9 cellular contexts compared by ENCODE assay signal in the genomic region with DNA sequence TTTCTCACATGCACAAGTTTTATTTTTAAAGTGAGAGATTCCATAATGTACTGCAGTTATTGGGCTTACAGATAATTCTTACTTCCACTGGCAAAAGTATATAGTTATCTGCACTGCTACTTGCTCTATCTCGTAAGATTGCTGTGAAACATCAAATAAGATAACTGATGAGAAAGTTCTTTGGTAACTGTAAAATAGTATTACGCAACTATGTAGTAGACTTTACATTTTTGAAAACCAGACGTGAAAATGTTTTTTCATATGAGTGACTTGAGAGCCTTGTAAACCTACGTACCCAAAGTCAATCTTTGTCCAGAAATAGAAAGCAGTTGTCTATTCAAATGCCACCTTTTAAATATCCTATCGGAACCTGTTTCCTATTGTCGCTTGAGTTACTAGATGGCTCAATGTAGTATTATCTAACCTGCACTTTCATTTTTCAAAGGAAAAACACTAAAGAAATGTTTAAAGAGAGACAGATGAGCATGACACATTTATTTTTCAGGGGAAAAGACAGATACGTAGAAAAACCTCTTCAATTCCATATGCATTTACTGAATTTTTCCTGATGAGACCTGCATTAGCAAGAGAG. TPM values are rescaled to one million over a fixed set of nuclear protein-coding genes. Genes with fewer than 3 reads are reported as not detected.
A peak's percentile ranks its signal among the peaks of the same experiment; 100 is the strongest.
DNase-seq lines count a peak whose midpoint lies in the region; ATAC-seq and TF ChIP-seq lines count a peak whose summit lies in the region.
"Had no signal": no experiment of that assay in that cellular context is flagged by ENCODE, and none has a peak within 500 bp of the region (broad histone marks: within the 10 kb centered on the region; RNA-seq: fewer than 3 reads in every experiment).

No MANE protein-coding gene starts in this region.

- H3K36me3 ChIP-seq in right atrium auricular region (no peaks in the 10 kb centered on the region), mesenchymal stem cell (ENCODE audit: control insufficient read depth in 1 of 2, insufficient read depth in 2 of 2, low read depth in 1 of 2, low read length in 2 of 2) (peaks cover 0 to 17% of the 10 kb centered on the region in 2 experiments), thyroid gland (no peaks in the 10 kb centered on the region)

- H3K9me3 Mint-ChIP-seq in activated naive CD8-positive, alpha-beta T cell treated with anti-CD3 and anti-CD28 coated beads, Interleukin-2, amount 50 U/mL, for 24 hours: no peaks in the 10 kb centered on the region

- H3K4me3 ChIP-seq in right atrium auricular region (peak overlapping the region; percentile 96 to 100), mesenchymal stem cell (ENCODE audit: insufficient read depth in 1 of 2, low read depth in 1 of 2, low read length in 2 of 2) (peak overlapping the region in 1 of 2 experiments; percentile 90), thyroid gland (replicated peaks in 1 of 3) (no peak overlapping the region)

- H3K4me1 Mint-ChIP-seq in activated naive CD8-positive, alpha-beta T cell treated with anti-CD3 and anti-CD28 coated beads, Interleukin-2, amount 50 U/mL, for 24 hours: peaks cover 50% of the 10 kb centered on the region

- H3K4me2 ChIP-seq in mesenchymal stem cell (ENCODE audit: low read length, poor library complexity, severe bottlenecking): peak overlapping the region; percentile 32

- no peak overlapping the region for H2BK5ac ChIP-seq in mesenchymal stem cell (ENCODE audit: low read depth, low read length, poor library complexity, severe bottlenecking)

- peak overlapping the region; percentile 58 for H3K27ac Mint-ChIP-seq in activated naive CD8-positive, alpha-beta T cell treated with anti-CD3 and anti-CD28 coated beads, Interleukin-2, amount 50 U/mL, for 24 hours

- no peak overlapping the region for H2AFZ ChIP-seq in mesenchymal stem cell (ENCODE audit: low read depth, low read length)

- H4K91ac ChIP-seq in mesenchymal stem cell (ENCODE audit: low read length): no peak overlapping the region

- no peaks in the 10 kb centered on the region for H3K27me3 Mint-ChIP-seq in activated naive CD8-positive, alpha-beta T cell treated with anti-CD3 and anti-CD28 coated beads, Interleukin-2, amount 50 U/mL, for 24 hours

- no peak overlapping the region for H2AK5ac ChIP-seq in mesenchymal stem cell (ENCODE audit: low read length, severe bottlenecking)

- no peak overlapping the region for H2BK12ac ChIP-seq in mesenchymal stem cell (ENCODE audit: low read length in 2 of 2)

- TF ChIP-seq CTCF in right atrium auricular region (IDR thresholded peaks at IDR 0.05) (no peak), thyroid gland (IDR thresholded peaks at IDR 0.05) (no peak)

- no peak overlapping the region for H2BK15ac ChIP-seq in mesenchymal stem cell (ENCODE audit: low read depth, poor library complexity, severe bottlenecking)

- H3K27me3 ChIP-seq in right atrium auricular region: no peaks in the 10 kb centered on the region
- H3K27me3 ChIP-seq in mesenchymal stem cell (ENCODE audit: control insufficient read depth in 1 of 2, insufficient read depth in 1 of 2, low read length in 2 of 2): no peaks in the 10 kb centered on the region
- H3K27me3 ChIP-seq in thyroid gland: no peaks in the 10 kb centered on the region

- no peak overlapping the region for H2BK120ac ChIP-seq in mesenchymal stem cell (ENCODE audit: low read depth, low read length)

- H3K4me3 Mint-ChIP-seq in activated naive CD8-positive, alpha-beta T cell treated with anti-CD3 and anti-CD28 coated beads, Interleukin-2, amount 50 U/mL, for 24 hours: peak overlapping the region; percentile 96

- intact Hi-C loops in cardiac septum (cut with DNase I): loop anchor here (10.0 kb wide), 1 partner anchor 420 kb away; no protein-coding TSS in a partner anchor
- intact Hi-C loops in thyroid gland (cut with DNase I): loop anchor here (10.0 kb wide), 1 partner anchor 160 kb away; the partner anchor contains the start of gene RAPGEF6

- H3K14ac ChIP-seq in mesenchymal stem cell (ENCODE audit: low read length in 2 of 2): no peak overlapping the region

- no peaks in the 10 kb centered on the region for H3K9me3 ChIP-seq in right atrium auricular region
- H3K9me3 ChIP-seq in mesenchymal stem cell (ENCODE audit: control insufficient read depth, low read length): no peaks in the 10 kb centered on the region
- no peaks in the 10 kb centered on the region for H3K9me3 ChIP-seq in thyroid gland

- H3K23ac ChIP-seq in mesenchymal stem cell (ENCODE audit: low read length in 2 of 2): no peak overlapping the region

- no peak overlapping the region for H4K8ac ChIP-seq in mesenchymal stem cell (ENCODE audit: low read length)

- H3K4me1 ChIP-seq in right atrium auricular region: peaks cover 0 to 18% of the 10 kb centered on the region in 2 donors
- H3K4me1 ChIP-seq in mesenchymal stem cell (ENCODE audit: control insufficient read depth, insufficient read depth, low read depth, low read length): peaks cover 6% of the 10 kb centered on the region
- peaks cover 6 to 8% of the 10 kb centered on the region in 2 donors for H3K4me1 ChIP-seq in thyroid gland

- peak overlapping the region; percentile 99 for H3K9ac ChIP-seq in mesenchymal stem cell (ENCODE audit: low read length)

- DNase-seq in right atrium auricular region (ENCODE audit: low spot score) (no peak), cardiac septum (ENCODE audit: low spot score) (no peak), mesenchymal stem cell (peak; percentile 23), cerebellum (ENCODE audit: low spot score) (no peak), thyroid gland (no peak), NCI-H1417 treated with DMSO at 0.1 percent for 48 hours (lab: John Stamatoyannopoulos, UW) (no peak)
- DNase-seq in activated naive CD8-positive, alpha-beta T cell treated with anti-CD3 and anti-CD28 coated beads, Interleukin-2, amount 50 U/mL, for 24 hours: no peak
- DNase-seq: NCI-H187 treated with DMSO at 0.1 percent for 48 hours had no signal

- H3K27ac ChIP-seq in right atrium auricular region: peak overlapping the region; percentile 100
- no peak overlapping the region for H3K27ac ChIP-seq in mesenchymal stem cell (ENCODE audit: low read length, poor library complexity, severe bottlenecking)
- H3K27ac ChIP-seq in thyroid gland: no peak overlapping the region

- no peak overlapping the region for H3K4ac ChIP-seq in mesenchymal stem cell (ENCODE audit: low read depth in 1 of 2, low read length in 2 of 2)

- no peak overlapping the region for H3K18ac ChIP-seq in mesenchymal stem cell (ENCODE audit: low read depth in 1 of 2, low read length in 2 of 2)

- TF ChIP-seq POLR2A in thyroid gland (IDR thresholded peaks at IDR 0.05): no peak

- peaks cover 20% of the 10 kb centered on the region for H3K36me3 Mint-ChIP-seq in activated naive CD8-positive, alpha-beta T cell treated with anti-CD3 and anti-CD28 coated beads, Interleukin-2, amount 50 U/mL, for 24 hours (ENCODE audit: low read depth)

- WGBS in mesenchymal stem cell: 85% methylated on average over 3 of the region's 7 CpGs
- 80 to 85% methylated on average over 7 of the region's 7 CpGs for WGBS in thyroid gland, 2 donors

- ATAC-seq in activated naive CD8-positive, alpha-beta T cell treated with anti-CD3 and anti-CD28 coated beads, Interleukin-2, amount 50 U/mL, for 24 hours: no peak
- no peak for ATAC-seq in HG03432 (IDR thresholded peaks at IDR 0.05; ENCODE audit: unreplicated experiment)

- H3K79me1 ChIP-seq in mesenchymal stem cell (replicated peaks; ENCODE audit: low read length, poor library complexity, severe bottlenecking): no peaks in the 10 kb centered on the region

RNA-seq across cellular contexts. Expression of gene FNIP1, which starts 1.6 kb away (rescaled TPM):
- total RNA-seq in right atrium auricular region: 10 to 100 TPM; 30.6 to 38.3 TPM
- 31.6 TPM for total RNA-seq in cardiac septum
- polyA plus RNA-seq in mesenchymal stem cell (2013, experiment 1 of 2): 18.2 TPM
- 18.2 TPM for polyA plus RNA-seq in mesenchymal stem cell (2013, experiment 2 of 2)
- total RNA-seq in cerebellum: 40.1 TPM
- 10 to 100 TPM; 55.3 to 91.7 (median 65.3) TPM for total RNA-seq in thyroid gland

Comparison
In these comparisons a context has a peak if more than half of its experiments do, and no peak if none do; other contexts are left out.
1. H3K27ac ChIP-seq: peak in right atrium auricular region (2 of 2); none in mesenchymal stem cell (single experiment) and thyroid gland (0 of 3).
2. H3K4me3 ChIP-seq: peak in right atrium auricular region (2 of 2); none in thyroid gland (0 of 3).